27 cellular contexts compared by ENCODE assay signal in the genomic region with DNA sequence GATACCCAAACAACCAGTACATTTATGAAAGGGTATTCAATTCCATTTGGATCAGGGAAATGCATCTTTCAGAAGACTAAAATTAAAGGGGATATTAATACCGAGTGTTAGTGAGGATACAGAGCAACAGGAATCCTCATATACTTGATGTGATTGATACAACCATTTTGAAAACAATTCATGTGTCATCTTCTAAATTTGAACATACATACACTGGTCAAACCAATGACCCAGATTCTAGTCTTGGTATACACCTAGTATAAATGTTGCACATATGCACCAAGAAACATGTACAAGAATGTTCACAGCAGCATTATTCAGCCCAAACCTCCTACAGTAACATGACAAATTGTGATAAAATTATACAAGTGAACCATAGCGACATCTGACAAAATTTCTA.
"Had no signal": no experiment of that assay in that cellular context is flagged by ENCODE, and none has a peak within 500 bp of the region (broad histone marks: within the 10 kb centered on the region; RNA-seq: fewer than 3 reads in every experiment).

No MANE protein-coding gene starts in this region.

- DNase-seq: hypothalamus; immature natural killer cell; kidney; left colon; left lung; lower lobe of right lung; naive thymus-derived CD8-positive, alpha-beta T cell; nucleus accumbens; pancreas; posterior cingulate gyrus; right lobe of liver; stimulated activated CD4-positive, alpha-beta T cell treated with anti-CD3 and anti-CD28 coated beads, Interleukin-1b, Interleukin-23, amount 100 ng/mL, for 48 hours; stimulated activated CD4-positive, alpha-beta T cell treated with anti-CD3 and anti-CD28 coated beads, Interleukin-2, amount 100 ng/mL, for 48 hours; stimulated activated CD4-positive, alpha-beta T cell treated with anti-CD3 and anti-CD28 coated beads, Interleukin-4, amount 100 ng/mL, for 4 hours; stimulated activated CD8-positive, alpha-beta memory T cell treated with anti-CD3 and anti-CD28 coated beads, Interleukin-4, amount 100 ng/mL, for 48 hours; stimulated activated naive CD4-positive, alpha-beta T cell treated with Interleukin-2 at 50 U/mL for 16 hours; stimulated activated naive CD8-positive, alpha-beta T cell treated with anti-CD3 and anti-CD28 coated beads, Interleukin-15, amount 100 ng/mL, for 72 hours; substantia nigra; uterus had no signal

- H3K9me3 ChIP-seq: left lung, lower lobe of right lung, pancreas, right atrium auricular region, right lobe of liver, tibial nerve, uterus had no signal

- H3K4me2 ChIP-seq: smooth muscle cell had no signal

- H3K4me3 Mint-ChIP-seq: immature natural killer cell; naive thymus-derived CD8-positive, alpha-beta T cell; nephron; neural crest cell; stimulated activated memory B cell treated with anti-CD40 and anti-IgM and Interleukin-4, amounts not matched to agents 10 μg/mL and 1 μg/mL and 100 μg/mL, for 72 hours; stimulated activated naive CD8-positive, alpha-beta T cell treated with anti-CD3 and anti-CD28 coated beads, Interleukin-15, amount 100 ng/mL, for 72 hours; type B pancreatic cell had no signal

- H3K36me3 Mint-ChIP-seq: immature natural killer cell had no signal

- H3K36me3 ChIP-seq: left lung, lower lobe of right lung, pancreas, right atrium auricular region, right lobe of liver, uterus had no signal

- H3K4me3 ChIP-seq: left lung, lower lobe of right lung, pancreas, right atrium auricular region, right lobe of liver, smooth muscle cell, tibial nerve, uterus had no signal

- ATAC-seq: left colon; left lung; lower lobe of right lung; naive thymus-derived CD8-positive, alpha-beta T cell; pancreas; right lobe of liver; stimulated activated memory B cell treated with anti-CD40 and anti-IgM and Interleukin-4, amounts not matched to agents 10 μg/mL and 1 μg/mL and 100 μg/mL, for 72 hours; stimulated activated naive CD8-positive, alpha-beta T cell treated with anti-CD3 and anti-CD28 coated beads, Interleukin-15, amount 100 ng/mL, for 72 hours had no signal

- H3K9me3 Mint-ChIP-seq: immature natural killer cell; stimulated activated memory B cell treated with anti-CD40 and anti-IgM and Interleukin-4, amounts not matched to agents 10 μg/mL and 1 μg/mL and 100 μg/mL, for 72 hours; stimulated activated naive CD8-positive, alpha-beta T cell treated with anti-CD3 and anti-CD28 coated beads, Interleukin-15, amount 100 ng/mL, for 72 hours had no signal

- FAIRE-seq: islet of Langerhans, kidney had no signal

- H3K27ac ChIP-seq: left lung, lower lobe of right lung, pancreas, right atrium auricular region, right lobe of liver, tibial nerve, uterus had no signal

- H3K27ac Mint-ChIP-seq: nephron; stimulated activated memory B cell treated with anti-CD40 and anti-IgM and Interleukin-4, amounts not matched to agents 10 μg/mL and 1 μg/mL and 100 μg/mL, for 72 hours; type B pancreatic cell had no signal

- H3K27me3 ChIP-seq: left lung, pancreas, right atrium auricular region, right lobe of liver, tibial nerve, uterus had no signal

- H3K27me3 Mint-ChIP-seq: naive thymus-derived CD8-positive, alpha-beta T cell; stimulated activated memory B cell treated with anti-CD40 and anti-IgM and Interleukin-4, amounts not matched to agents 10 μg/mL and 1 μg/mL and 100 μg/mL, for 72 hours; stimulated activated naive CD8-positive, alpha-beta T cell treated with anti-CD3 and anti-CD28 coated beads, Interleukin-15, amount 100 ng/mL, for 72 hours; type B pancreatic cell had no signal

- H3K4me1 Mint-ChIP-seq: nephron, neural crest cell had no signal
